ENCODE assay signal across 2 cellular contexts in genomic region chr2:65017335-65017734, GRCh38.
TF ChIP-seq lines count a peak whose summit lies in the region.

No MANE protein-coding gene starts in this region.

TF ChIP-seq in H1, 55 proteins besides CTCF, POLR2A, EP300 and RAD21:
- TF ChIP-seq BACH1 (IDR thresholded peaks at IDR 0.05; ENCODE audit: low read length) (no peak), ATF2 (IDR thresholded peaks at IDR 0.05; ENCODE audit: low read length) (no peak), ASH2L (IDR thresholded peaks at IDR 0.05; ENCODE audit: low read length) (no peak), SP4 (IDR thresholded peaks at IDR 0.05; ENCODE audit: low read length) (no peak), BCL11A (IDR thresholded peaks at IDR 0.05; ENCODE audit: low read depth in 2 of 2, low read length in 2 of 2) (no peak), TCF12 (IDR thresholded peaks at IDR 0.05; ENCODE audit: low read depth, low read length) (no peak), GTF2F1 (IDR thresholded peaks at IDR 0.05; ENCODE audit: borderline replicate concordance, low read depth, low read length) (no peak), KDM5A (IDR thresholded peaks at IDR 0.05; ENCODE audit: low read length) (no peak), CEBPB (IDR thresholded peaks at IDR 0.05; ENCODE audit: low read depth, low read length) (no peak), KDM4A (IDR thresholded peaks at IDR 0.05; ENCODE audit: low read depth, low read length, severe bottlenecking) (no peak), FOSL1 (IDR thresholded peaks at IDR 0.05; ENCODE audit: insufficient read depth, low read depth, low read length) (no peak), ATF3 (IDR thresholded peaks at IDR 0.05; ENCODE audit: insufficient read depth, low read depth, low read length) (no peak), SAP30 (IDR thresholded peaks at IDR 0.05; ENCODE audit: insufficient read depth, insufficient replicate concordance, low read length) (no peak), NRF1 (IDR thresholded peaks at IDR 0.05; ENCODE audit: low read depth, low read length) (no peak)

TF ChIP-seq in HEK293T, 16 proteins besides CTCF, POLR2A, EP300 and RAD21:
- no peak for TF ChIP-seq FOXM1 (IDR thresholded peaks at IDR 0.05; ENCODE audit: borderline replicate concordance)
- TF ChIP-seq HDGF (IDR thresholded peaks at IDR 0.05; ENCODE audit: borderline replicate concordance), result no peak
- no peak for TF ChIP-seq CTBP1 (IDR thresholded peaks at IDR 0.05; ENCODE audit: borderline replicate concordance)
- TF ChIP-seq ZNF384 (IDR thresholded peaks at IDR 0.05), result no peak
- TF ChIP-seq SP1 (IDR thresholded peaks at IDR 0.05), result no peak
- TF ChIP-seq LEF1 (IDR thresholded peaks at IDR 0.05; ENCODE audit: borderline replicate concordance), result no peak
- no peak for TF ChIP-seq SUZ12 (IDR thresholded peaks at IDR 0.05)
- TF ChIP-seq ARNT (IDR thresholded peaks at IDR 0.05), result no peak
